12 cellular contexts compared by ENCODE assay signal in genomic region chr10:117477961-117478670, GRCh38.
A peak's percentile ranks its signal among the peaks of the same experiment; 100 is the strongest.
DNase-seq lines count a peak whose midpoint lies in the region; ATAC-seq, FAIRE-seq and TF ChIP-seq lines count a peak whose summit lies in the region.
"Had no signal": no experiment of that assay in that cellular context is flagged by ENCODE, and none has a peak within 500 bp of the region (broad histone marks: within the 10 kb centered on the region; RNA-seq: fewer than 3 reads in every experiment).

No MANE protein-coding gene starts in this region.

- H4K5ac ChIP-seq in mesendoderm (ENCODE audit: low read length), result no peak overlapping the region

- H3K9me3 ChIP-seq in K562 (replicated peaks; ENCODE audit: control insufficient read depth, insufficient read depth, low read depth, low read length) (no peaks in the 10 kb centered on the region), thyroid gland (no peaks in the 10 kb centered on the region)
- H3K9me3 ChIP-seq: HAP-1 had no signal

- ATAC-seq in K562 (peak; percentile 62; the same call in 2 of the 3 replicates), GM21737 (IDR thresholded peaks at IDR 0.05; ENCODE audit: unreplicated experiment) (no peak)
- ATAC-seq: naive thymus-derived CD8-positive, alpha-beta T cell had no signal

- TF ChIP-seq RAD21 in K562 (CRISPR knock-in tag; conservative IDR thresholded peaks at IDR 0.05 in 1 of 2, IDR thresholded peaks at IDR 0.05 in 1 of 2), result peak; percentile 22 to 41; a peak in 3 of 4 replicates

- H3K23ac ChIP-seq in mesendoderm (ENCODE audit: low read length), result no peak overlapping the region

- TF ChIP-seq EP300 in K562 (IDR thresholded peaks at IDR 0.05; ENCODE audit: low read length), result no peak

- H3K18ac ChIP-seq in mesendoderm (ENCODE audit: low read length), result no peak overlapping the region

- no peaks in the 10 kb centered on the region for H4K20me1 ChIP-seq in K562 (replicated peaks; ENCODE audit: control insufficient read depth, insufficient read depth, low read length)

- in situ Hi-C loops in K562 (cut with MboI), result no loop called here

- intact Hi-C loops in K562 (cut with micrococcal nuclease) (no loop called here), thyroid gland (cut with DNase I) (no loop called here)

- H3K27me3 Mint-ChIP-seq in activated naive CD8-positive, alpha-beta T cell treated with anti-CD3 and anti-CD28 coated beads for 36 hours, result peaks cover 9% of the 10 kb centered on the region

- DNase-seq in AML-193 (lab: John Stamatoyannopoulos, UW), result peak; percentile 16 to 40
- peak; percentile 46 for DNase-seq in HuH-7 (ENCODE audit: low spot score)
- peak; percentile 17 to 29 (median 18) for DNase-seq in K562 (ENCODE audit: extremely low read depth in 1 of 4, low spot score in 3 of 4)
- DNase-seq in mesendoderm, result peak; percentile 37
- DNase-seq in activated naive CD8-positive, alpha-beta T cell treated with anti-CD3 and anti-CD28 coated beads for 36 hours, result no peak
- no peak for DNase-seq in activated T-cell treated with anti-CD3 and anti-CD28 coated beads, Interleukin-2, amount 50 U/mL, for 1 hour
- no peak for DNase-seq in thyroid gland
- DNase-seq: naive thymus-derived CD8-positive, alpha-beta T cell; NCI-H1417 treated with DMSO at 0.1 percent for 48 hours had no signal

- no peak overlapping the region for H3K56ac ChIP-seq in mesendoderm (ENCODE audit: low read length)

- BruUV-seq in K562 (replicated peaks; lab: Mats Ljungman, UMichigan), result no TSS peak

- H3K79me2 ChIP-seq in K562 (ENCODE audit: control insufficient read depth, insufficient read depth, low read length) (no peaks in the 10 kb centered on the region), mesendoderm (ENCODE audit: control insufficient read depth, insufficient read depth, low read length) (no peaks in the 10 kb centered on the region)

- H3K4me1 ChIP-seq in K562 (replicated peaks in 1 of 2; ENCODE audit: control insufficient read depth in 2 of 2, insufficient read depth in 2 of 2, low read length in 2 of 2), result no peaks in the 10 kb centered on the region
- H3K4me1 ChIP-seq in mesendoderm (ENCODE audit: control insufficient read depth, low read depth, low read length), result no peaks in the 10 kb centered on the region
- no peaks in the 10 kb centered on the region for H3K4me1 ChIP-seq in thyroid gland
- H3K4me1 ChIP-seq: HAP-1 had no signal

- WGBS in K562 (ENCODE audit: insufficient coverage, low coverage, missing lambda C conversion rate), result 16% methylated on average over 5 of the region's 5 CpGs
- no CpG with 5 or more reads among the region's 5 CpGs for WGBS in mesendoderm (ENCODE audit: extremely low coverage, insufficient coverage, low lambda C conversion rate)
- WGBS in thyroid gland, 2 donors, result 57 to 58% methylated on average over 5 of the region's 5 CpGs

- CTCF ChIA-PET in K562 (lab: Yijun Ruan, JAX; ENCODE audit: low intra/inter-chr PET ratio), result no interaction called here

- no peak overlapping the region for H4K8ac ChIP-seq in mesendoderm (ENCODE audit: low read depth, low read length)

- no peak overlapping the region for H2BK15ac ChIP-seq in mesendoderm (replicated peaks; ENCODE audit: low read depth)

- H3K4me3 ChIP-seq in K562 (no peak overlapping the region), mesendoderm (ENCODE audit: low read length) (no peak overlapping the region), thyroid gland (replicated peaks in 1 of 3) (no peak overlapping the region)
- H3K4me3 ChIP-seq: HAP-1 had no signal

- H3K9ac ChIP-seq in K562 (ENCODE audit: insufficient read depth in 1 of 2, low read depth in 2 of 2, low read length in 2 of 2) (no peak overlapping the region), mesendoderm (ENCODE audit: low read length) (no peak overlapping the region)

- TF ChIP-seq CTCF in K562 (IDR thresholded peaks at IDR 0.05 in 2 of 3, conservative IDR thresholded peaks at IDR 0.05 in 1 of 3; ENCODE audit: insufficient read depth in 2 of 3, low read depth in 1 of 3, low read length in 3 of 3) (peak in 2 of 3 experiments; percentile 4 to 33; a peak in 1 of 6 replicates), thyroid gland (IDR thresholded peaks at IDR 0.05) (no peak)

- H3K4me2 ChIP-seq in K562 (ENCODE audit: insufficient read depth, low read length) (no peak overlapping the region), mesendoderm (ENCODE audit: low read length) (no peak overlapping the region)

- TF ChIP-seq POLR2A in K562 (conservative IDR thresholded peaks at IDR 0.05), result no peak
- TF ChIP-seq POLR2A in thyroid gland (IDR thresholded peaks at IDR 0.05), result no peak

- H3K27me3 ChIP-seq in K562 (ENCODE audit: control insufficient read depth in 2 of 2, insufficient read depth in 2 of 2, low read length in 2 of 2) (no peaks in the 10 kb centered on the region; a peak in 1 of 5 replicates), mesendoderm (ENCODE audit: insufficient read depth, low read length, poor library complexity) (no peaks in the 10 kb centered on the region), thyroid gland (no peaks in the 10 kb centered on the region)

- H3K4ac ChIP-seq in mesendoderm (ENCODE audit: low read depth, low read length), result no peak overlapping the region

- H3K36me3 Mint-ChIP-seq in activated naive CD8-positive, alpha-beta T cell treated with anti-CD3 and anti-CD28 coated beads for 36 hours, result no peaks in the 10 kb centered on the region
- H3K36me3 Mint-ChIP-seq: naive thymus-derived CD8-positive, alpha-beta T cell had no signal

- no peak overlapping the region for H3K27ac Mint-ChIP-seq in activated naive CD8-positive, alpha-beta T cell treated with anti-CD3 and anti-CD28 coated beads for 36 hours
- H3K27ac Mint-ChIP-seq: dendritic cell treated with granulocyte-macrophage colony-stimulating factor and Interleukin-4, amounts not matched to agents 40 ng/mL and 50 ng/mL, for 4 days; naive thymus-derived CD8-positive, alpha-beta T cell had no signal

- no peak for FAIRE-seq in K562 (lab: Jason Lieb, UNC)

- no peaks in the 10 kb centered on the region for H3K79me1 ChIP-seq in mesendoderm (ENCODE audit: low read length)

- H3K9me3 Mint-ChIP-seq in activated naive CD8-positive, alpha-beta T cell treated with anti-CD3 and anti-CD28 coated beads for 36 hours, result no peaks in the 10 kb centered on the region
- H3K9me3 Mint-ChIP-seq: dendritic cell treated with granulocyte-macrophage colony-stimulating factor and Interleukin-4, amounts not matched to agents 40 ng/mL and 50 ng/mL, for 4 days had no signal

- H2BK5ac ChIP-seq in mesendoderm (ENCODE audit: low read length), result no peak overlapping the region

- H3K4me3 Mint-ChIP-seq in activated naive CD8-positive, alpha-beta T cell treated with anti-CD3 and anti-CD28 coated beads for 36 hours, result no peak overlapping the region
- H3K4me3 Mint-ChIP-seq: dendritic cell treated with granulocyte-macrophage colony-stimulating factor and Interleukin-4, amounts not matched to agents 40 ng/mL and 50 ng/mL, for 4 days; naive thymus-derived CD8-positive, alpha-beta T cell had no signal

- H3K27ac ChIP-seq in K562 (ENCODE audit: extremely low read depth, low read depth, low read length) (no peak overlapping the region), mesendoderm (ENCODE audit: low read depth, low read length) (no peak overlapping the region), thyroid gland (no peak overlapping the region)

- POLR2A ChIA-PET in K562 (lab: Yijun Ruan, JAX), result no interaction called here

- peaks cover 2% of the 10 kb centered on the region for H3K4me1 Mint-ChIP-seq in activated naive CD8-positive, alpha-beta T cell treated with anti-CD3 and anti-CD28 coated beads for 36 hours

- H2AFZ ChIP-seq in K562 (ENCODE audit: low read depth, low read length), result no peak overlapping the region

- H3K9me1 ChIP-seq in K562 (ENCODE audit: control insufficient read depth, insufficient read depth, low read length), result no peaks in the 10 kb centered on the region

- H2BK120ac ChIP-seq in mesendoderm (ENCODE audit: low read depth, low read length), result no peak overlapping the region

- H3K36me3 ChIP-seq in K562 (ENCODE audit: control insufficient read depth, insufficient read depth, low read length) (no peaks in the 10 kb centered on the region), mesendoderm (ENCODE audit: control insufficient read depth, insufficient read depth, low read length) (no peaks in the 10 kb centered on the region), thyroid gland (no peaks in the 10 kb centered on the region)
- H3K36me3 ChIP-seq: HAP-1 had no signal

- H2AK5ac ChIP-seq in mesendoderm (ENCODE audit: low read length), result no peak overlapping the region

TF ChIP-seq in K562, 482 proteins besides CTCF, POLR2A, EP300 and RAD21:
- TF ChIP-seq ZFP1 (CRISPR knock-in tag; IDR thresholded peaks at IDR 0.05) (0 out of 2 replicates have a peak, but pooled peaks have one; percentile 7), GATA2 (CRISPR knock-in tag; IDR thresholded peaks at IDR 0.05) (no peak), NR3C1 (CRISPR knock-in tag; IDR thresholded peaks at IDR 0.05) (no peak), E4F1 (CRISPR knock-in tag; IDR thresholded peaks at IDR 0.05; ENCODE audit: borderline replicate concordance) (no peak), PTBP1 (IDR thresholded peaks at IDR 0.05; ENCODE audit: low read depth, low read length) (no peak)
- TF ChIP-seq, protein P1, sequence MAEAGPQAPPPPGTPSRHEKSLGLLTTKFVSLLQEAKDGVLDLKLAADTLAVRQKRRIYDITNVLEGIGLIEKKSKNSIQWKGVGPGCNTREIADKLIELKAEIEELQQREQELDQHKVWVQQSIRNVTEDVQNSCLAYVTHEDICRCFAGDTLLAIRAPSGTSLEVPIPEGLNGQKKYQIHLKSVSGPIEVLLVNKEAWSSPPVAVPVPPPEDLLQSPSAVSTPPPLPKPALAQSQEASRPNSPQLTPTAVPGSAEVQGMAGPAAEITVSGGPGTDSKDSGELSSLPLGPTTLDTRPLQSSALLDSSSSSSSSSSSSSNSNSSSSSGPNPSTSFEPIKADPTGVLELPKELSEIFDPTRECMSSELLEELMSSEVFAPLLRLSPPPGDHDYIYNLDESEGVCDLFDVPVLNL (CRISPR knock-in tag; IDR thresholded peaks at IDR 0.05; ENCODE audit: low read depth), result no peak

Comparison
In these comparisons a context has a peak if more than half of its experiments do, and no peak if none do; other contexts are left out.
1. DNase-seq: peak in AML-193 (2 of 2), HuH-7 (single experiment), K562 (4 of 4) and mesendoderm (single experiment); none in activated naive CD8-positive, alpha-beta T cell treated with anti-CD3 and anti-CD28 coated beads for 36 hours (single experiment), activated T-cell treated with anti-CD3 and anti-CD28 coated beads, Interleukin-2, amount 50 U/mL, for 1 hour (single experiment) and thyroid gland (0 of 2).
2. CTCF ChIP-seq: peak in K562 (2 of 3); none in thyroid gland (0 of 6).